16 cellular contexts compared by ENCODE assay signal in the genomic region with DNA sequence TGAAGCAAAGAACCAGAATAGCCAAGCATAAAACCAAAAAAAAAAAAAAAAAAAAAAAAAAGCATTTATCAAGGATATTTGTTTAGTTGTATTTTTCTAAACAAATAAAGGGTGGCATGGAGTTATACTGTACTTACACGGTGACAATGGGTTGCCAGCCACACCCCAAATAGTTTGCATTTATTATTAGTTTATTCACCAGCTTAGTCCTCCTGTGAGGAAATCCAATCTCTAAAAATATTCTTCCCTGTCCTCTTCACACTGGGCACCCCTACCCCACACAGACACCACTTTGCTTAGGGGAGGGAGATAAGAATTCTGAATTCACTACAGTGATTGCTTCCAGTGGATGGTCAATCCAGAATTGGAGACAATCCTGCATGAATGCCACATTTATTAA. TPM values are rescaled to one million over a fixed set of nuclear protein-coding genes. Genes with fewer than 3 reads are reported as not detected.
DNase-seq lines count a peak whose midpoint lies in the region; ATAC-seq and TF ChIP-seq lines count a peak whose summit lies in the region.
"Had no signal": no experiment of that assay in that cellular context is flagged by ENCODE, and none has a peak within 500 bp of the region (broad histone marks: within the 10 kb centered on the region; RNA-seq: fewer than 3 reads in every experiment).

No MANE protein-coding gene starts in this region.

- H3K9me3 Mint-ChIP-seq in nephron, result peaks cover 8% of the 10 kb centered on the region
- peaks cover 9 to 11% of the 10 kb centered on the region in 2 donors for H3K9me3 Mint-ChIP-seq in stimulated activated naive B cell treated with anti-CD40 and anti-IgM and Interleukin-4, amounts not matched to agents 10 μg/mL and 1 μg/mL and 100 μg/mL, for 72 hours

- no peak overlapping the region for H3K27ac ChIP-seq in PC-3 (ENCODE audit: low read length)

- H3K4me2 ChIP-seq in PC-3 (ENCODE audit: low read length), result no peak overlapping the region

- no peaks in the 10 kb centered on the region for H4K20me1 ChIP-seq in PC-3 (ENCODE audit: low read length)

- no peaks in the 10 kb centered on the region for H3K79me2 ChIP-seq in PC-3 (ENCODE audit: low read length)

- H3K9me3 ChIP-seq in PC-3 (ENCODE audit: low read length), result no peaks in the 10 kb centered on the region
- H3K9me3 ChIP-seq: HAP-1 had no signal

- peaks cover 8% of the 10 kb centered on the region; the same call in 1 of the 2 replicates for H3K4me1 ChIP-seq in PC-3 (ENCODE audit: insufficient read depth, low read length)
- H3K4me1 ChIP-seq: Caco-2, HAP-1 had no signal

- POLR2A ChIA-PET in PC-3 (lab: Charles Lee; ENCODE audit: unreplicated experiment), result no interaction called here

- H2AFZ ChIP-seq in PC-3 (ENCODE audit: low read length), result no peak overlapping the region

- no TSS peak for BruUV-seq in PC-3 (replicated peaks; lab: Mats Ljungman, UMichigan)

- no peak overlapping the region for H3K9ac ChIP-seq in PC-3 (ENCODE audit: low read length)

- no peaks in the 10 kb centered on the region for H3K27me3 ChIP-seq in PC-3 (ENCODE audit: low read length)

- no peak overlapping the region for H3K4me3 ChIP-seq in PC-3 (ENCODE audit: low read length)
- no peak overlapping the region for H3K4me3 ChIP-seq in epithelial cell of esophagus (ENCODE audit: low read length)
- H3K4me3 ChIP-seq: HAP-1 had no signal

- no peaks in the 10 kb centered on the region for H3F3A ChIP-seq in PC-3 (ENCODE audit: low read length, unreplicated experiment)

- no peaks in the 10 kb centered on the region for H3K27me3 Mint-ChIP-seq in nephron (ENCODE audit: low read depth)
- H3K27me3 Mint-ChIP-seq in stimulated activated naive B cell treated with anti-CD40 and anti-IgM and Interleukin-4, amounts not matched to agents 10 μg/mL and 1 μg/mL and 100 μg/mL, for 72 hours, result peaks cover 0 to 8% of the 10 kb centered on the region in 2 donors

- CTCF ChIA-PET in PC-3 (lab: Charles Lee), result no interaction called here

- intact Hi-C loops in PC-3 (cut with micrococcal nuclease), result no loop called here

- ATAC-seq in PC-3, result peak; percentile 56
- ATAC-seq in HG02938 (IDR thresholded peaks at IDR 0.05; ENCODE audit: unreplicated experiment), result no peak
- ATAC-seq in stimulated activated naive B cell treated with anti-CD40 and anti-IgM and Interleukin-4, amounts not matched to agents 10 μg/mL and 1 μg/mL and 100 μg/mL, for 72 hours (replicated peaks), result no peak
- ATAC-seq: CD8-positive, alpha-beta T cell had no signal

- no peaks in the 10 kb centered on the region for H3K36me3 Mint-ChIP-seq in nephron (ENCODE audit: low read depth)
- no peaks in the 10 kb centered on the region for H3K36me3 Mint-ChIP-seq in stimulated activated naive B cell treated with anti-CD40 and anti-IgM and Interleukin-4, amounts not matched to agents 10 μg/mL and 1 μg/mL and 100 μg/mL, for 72 hours
- H3K36me3 Mint-ChIP-seq: CD8-positive, alpha-beta T cell had no signal

- no peaks in the 10 kb centered on the region for H3K9me2 ChIP-seq in PC-3 (replicated peaks; ENCODE audit: low read length)

- peaks cover 13% of the 10 kb centered on the region for H3K4me1 Mint-ChIP-seq in nephron
- H3K4me1 Mint-ChIP-seq in stimulated activated naive B cell treated with anti-CD40 and anti-IgM and Interleukin-4, amounts not matched to agents 10 μg/mL and 1 μg/mL and 100 μg/mL, for 72 hours, result no peaks in the 10 kb centered on the region

- no peaks in the 10 kb centered on the region for H3K36me3 ChIP-seq in PC-3 (ENCODE audit: low read depth, low read length)
- H3K36me3 ChIP-seq: HAP-1 had no signal

- no peak overlapping the region for H3K27ac Mint-ChIP-seq in nephron
- H3K27ac Mint-ChIP-seq in stimulated activated naive B cell treated with anti-CD40 and anti-IgM and Interleukin-4, amounts not matched to agents 10 μg/mL and 1 μg/mL and 100 μg/mL, for 72 hours, result no peak overlapping the region
- H3K27ac Mint-ChIP-seq: CD8-positive, alpha-beta T cell; HFFc6 had no signal

- DNase-seq in PC-3 (no peak), epithelial cell of esophagus (ENCODE audit: low read depth) (peak; percentile 19), GM19238 (ENCODE audit: insufficient read length, low spot score) (no peak)
- DNase-seq in stimulated activated naive B cell treated with anti-CD40 and anti-IgM and Interleukin-4, amounts not matched to agents 10 μg/mL and 1 μg/mL and 100 μg/mL, for 72 hours, result no peak
- DNase-seq: 8988T; C1 segment of cervical spinal cord; Caco-2; CD8-positive, alpha-beta T cell; DMS153; DND-41; GOT3; HFFc6 had no signal

- H3K4me3 Mint-ChIP-seq in nephron, result peak overlapping the region in 2 of 3 experiments; percentile 55 to 75
- no peak overlapping the region for H3K4me3 Mint-ChIP-seq in stimulated activated naive B cell treated with anti-CD40 and anti-IgM and Interleukin-4, amounts not matched to agents 10 μg/mL and 1 μg/mL and 100 μg/mL, for 72 hours
- H3K4me3 Mint-ChIP-seq: CD8-positive, alpha-beta T cell; HFFc6 had no signal

- TF ChIP-seq CTCF in PC-3 (conservative IDR thresholded peaks at IDR 0.05; ENCODE audit: low read depth, low read length), result no peak
- no peak for TF ChIP-seq CTCF in epithelial cell of esophagus (IDR thresholded peaks at IDR 0.05; ENCODE audit: insufficient read depth, low read depth, low read length, missing control alignments)
- TF ChIP-seq CTCF in nephron (IDR thresholded peaks at IDR 0.05; ENCODE audit: unreplicated experiment in 3 of 3), result no peak

RNA-seq across cellular contexts. Expression of gene PLEKHG7, which starts 18.9 kb away (rescaled TPM):
- not detected in 2 replicates for total RNA-seq in PC-3 (2014; rRNA removed)
- total RNA-seq: A673; CD8-positive, alpha-beta T cell had no signal

Comparison
In these comparisons a context has a peak if more than half of its experiments do, and no peak if none do; other contexts are left out.
1. H3K4me3 Mint-ChIP-seq: peak in nephron (2 of 3); none in stimulated activated naive B cell treated with anti-CD40 and anti-IgM and Interleukin-4, amounts not matched to agents 10 μg/mL and 1 μg/mL and 100 μg/mL, for 72 hours (0 of 2).